Comparison of ENCODE assay signal across 14 cellular contexts in genomic region chr11:801097-801780, GRCh38. TPM values are rescaled to one million over a fixed set of nuclear protein-coding genes. Genes with fewer than 3 reads are reported as not detected.
"Had no signal": no experiment of that assay in that cellular context is flagged by ENCODE, and none has a peak within 500 bp of the region (broad histone marks: within the 10 kb centered on the region; RNA-seq: fewer than 3 reads in every experiment).

No MANE protein-coding gene starts in this region.

- H3K27me3 Mint-ChIP-seq: activated CD4-positive, alpha-beta memory T cell treated with anti-CD3 and anti-CD28 coated beads for 36 hours; stimulated activated naive CD8-positive, alpha-beta T cell treated with anti-CD3 and anti-CD28 coated beads, Interleukin-15, Interleukin-2, amounts not matched to agents 100 ng/mL and 50 ng/mL, for 24 hours had no signal

- DNase-seq: activated CD4-positive, alpha-beta memory T cell treated with anti-CD3 and anti-CD28 coated beads for 36 hours; activated CD4-positive, CD25-positive, alpha-beta regulatory T cell treated with anti-CD3 and anti-CD28 coated beads, Interleukin-2, amount 50 U/mL, for 72 hours; activated gamma-delta T cell treated with Interleukin-2 at 50 U/mL for 16 hours; activated T-cell treated with anti-CD3 and anti-CD28 coated beads, Interleukin-2, amount 50 U/mL, for 4 hours; hypothalamus; kidney glomerular epithelial cell; stimulated activated CD4-positive, alpha-beta T cell treated with anti-CD3 and anti-CD28 coated beads, Interleukin-4, amount 100 ng/mL, for 1 hour; stimulated activated CD8-positive, alpha-beta memory T cell treated with anti-CD3 and anti-CD28 coated beads, Interleukin-4, amount 100 ng/mL, for 48 hours; T-helper 9 cell; upper lobe of right lung had no signal

- H3K9me3 Mint-ChIP-seq: activated CD4-positive, alpha-beta memory T cell treated with anti-CD3 and anti-CD28 coated beads for 36 hours; activated T-cell treated with anti-CD3 and anti-CD28 coated beads, Interleukin-2, amount 50 U/mL, for 4 hours; neural progenitor cell; stimulated activated naive CD8-positive, alpha-beta T cell treated with anti-CD3 and anti-CD28 coated beads, Interleukin-15, Interleukin-2, amounts not matched to agents 100 ng/mL and 50 ng/mL, for 24 hours had no signal

- H3K27ac Mint-ChIP-seq: activated CD4-positive, alpha-beta memory T cell treated with anti-CD3 and anti-CD28 coated beads for 36 hours; neural progenitor cell; stimulated activated naive CD8-positive, alpha-beta T cell treated with anti-CD3 and anti-CD28 coated beads, Interleukin-15, Interleukin-2, amounts not matched to agents 100 ng/mL and 50 ng/mL, for 24 hours had no signal

- H3K36me3 Mint-ChIP-seq: neural progenitor cell had no signal

- H3K4me3 Mint-ChIP-seq: activated CD4-positive, alpha-beta memory T cell treated with anti-CD3 and anti-CD28 coated beads for 36 hours; activated T-cell treated with anti-CD3 and anti-CD28 coated beads, Interleukin-2, amount 50 U/mL, for 4 hours; neural progenitor cell; stimulated activated naive CD8-positive, alpha-beta T cell treated with anti-CD3 and anti-CD28 coated beads, Interleukin-15, Interleukin-2, amounts not matched to agents 100 ng/mL and 50 ng/mL, for 24 hours had no signal

RNA-seq across cellular contexts. Expression of gene CEND1, which starts 11.3 kb away (rescaled TPM):
- total RNA-seq: liver, mesenteric fat pad, upper lobe of right lung had no signal
